ENCODE assay signal across 23 cellular contexts in the genomic region with DNA sequence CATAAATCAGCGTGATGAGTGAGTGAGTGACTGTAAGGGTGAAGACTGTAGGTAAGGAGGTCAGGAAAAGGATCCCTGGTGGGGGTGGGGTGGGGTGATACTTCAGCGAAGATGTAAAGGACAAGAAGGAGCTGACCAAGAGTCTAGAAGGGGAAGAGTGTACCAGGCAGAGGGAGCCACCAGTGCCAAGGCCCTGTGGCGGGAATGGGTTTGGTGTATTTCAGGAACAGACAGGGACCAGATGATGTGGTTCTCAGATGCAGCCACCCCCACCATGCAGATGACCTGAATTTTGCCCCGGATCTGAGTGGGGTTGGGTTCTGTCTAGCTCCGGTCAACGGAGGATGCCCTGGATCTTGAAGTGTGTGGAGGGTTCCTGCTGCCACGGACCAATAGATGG.
A peak's percentile ranks its signal among the peaks of the same experiment; 100 is the strongest.
DNase-seq lines count a peak whose midpoint lies in the region; ATAC-seq and TF ChIP-seq lines count a peak whose summit lies in the region.
"Had no signal": no experiment of that assay in that cellular context is flagged by ENCODE, and none has a peak within 500 bp of the region (broad histone marks: within the 10 kb centered on the region; RNA-seq: fewer than 3 reads in every experiment).

No MANE protein-coding gene starts in this region.

- DNase-seq in HL-60 (ENCODE audit: low read depth in 1 of 2, low spot score in 1 of 2) (no peak), putamen (ENCODE audit: low spot score) (no peak), brain microvascular endothelial cell (no peak)
- DNase-seq in stimulated activated naive B cell treated with anti-CD40 and anti-IgM and Interleukin-4, amounts not matched to agents 10 μg/mL and 1 μg/mL and 100 μg/mL, for 72 hours = no peak
- DNase-seq: 8988T; ACHN; C1 segment of cervical spinal cord; CD4-positive, alpha-beta memory T cell; CD4-positive, CD25-positive, alpha-beta regulatory T cell; CD8-positive, alpha-beta memory T cell; COR-L47; DMS 273 treated with DMSO at 0.1 percent for 48 hours; DMS153; DMS53; DMS79; DND-41; EL; GDM1 had no signal

- no peaks in the 10 kb centered on the region for H3K36me3 ChIP-seq in brain microvascular endothelial cell (replicated peaks)
- H3K36me3 ChIP-seq: BE2C, BLaER1 had no signal

- ATAC-seq in stimulated activated naive B cell treated with anti-CD40 and anti-IgM and Interleukin-4, amounts not matched to agents 10 μg/mL and 1 μg/mL and 100 μg/mL, for 72 hours (replicated peaks) = no peak
- ATAC-seq: GM12878 had no signal

- intact Hi-C loops in dendritic cell treated with granulocyte-macrophage colony-stimulating factor and Interleukin-4, amounts not matched to agents 40 ng/mL and 50 ng/mL, for 4 days (cut with micrococcal nuclease) = no loop called here

- TF ChIP-seq CTCF in HL-60 (IDR thresholded peaks at IDR 0.05; ENCODE audit: insufficient read depth, low read length) (no peak), brain microvascular endothelial cell (IDR thresholded peaks at IDR 0.05; ENCODE audit: low read depth, low read length, missing control alignments) (no peak)

- peak overlapping the region; percentile 96; the same call in 1 of the 2 replicates for H3K27ac ChIP-seq in HL-60 (replicated peaks)
- H3K27ac ChIP-seq in brain microvascular endothelial cell = no peak overlapping the region

- peak overlapping the region; percentile 65 for H3K27ac Mint-ChIP-seq in dendritic cell treated with granulocyte-macrophage colony-stimulating factor and Interleukin-4, amounts not matched to agents 40 ng/mL and 50 ng/mL, for 4 days
- no peak overlapping the region for H3K27ac Mint-ChIP-seq in stimulated activated naive B cell treated with anti-CD40 and anti-IgM and Interleukin-4, amounts not matched to agents 10 μg/mL and 1 μg/mL and 100 μg/mL, for 72 hours
- H3K27ac Mint-ChIP-seq: CD4-positive, alpha-beta memory T cell; CD4-positive, CD25-positive, alpha-beta regulatory T cell had no signal

- H3K27me3 ChIP-seq in HL-60 (ENCODE audit: insufficient read depth, poor library complexity, severe bottlenecking) = no peaks in the 10 kb centered on the region
- H3K27me3 ChIP-seq in brain microvascular endothelial cell (replicated peaks) = no peaks in the 10 kb centered on the region
- H3K27me3 ChIP-seq: BE2C, BLaER1 had no signal

- H3K36me3 Mint-ChIP-seq in dendritic cell treated with granulocyte-macrophage colony-stimulating factor and Interleukin-4, amounts not matched to agents 40 ng/mL and 50 ng/mL, for 4 days (ENCODE audit: low read depth) = no peaks in the 10 kb centered on the region
- no peaks in the 10 kb centered on the region for H3K36me3 Mint-ChIP-seq in stimulated activated naive B cell treated with anti-CD40 and anti-IgM and Interleukin-4, amounts not matched to agents 10 μg/mL and 1 μg/mL and 100 μg/mL, for 72 hours
- H3K36me3 Mint-ChIP-seq: CD14-positive monocyte; CD4-positive, CD25-positive, alpha-beta regulatory T cell had no signal

- H3K4me3 Mint-ChIP-seq in dendritic cell treated with granulocyte-macrophage colony-stimulating factor and Interleukin-4, amounts not matched to agents 40 ng/mL and 50 ng/mL, for 4 days = no peak overlapping the region
- H3K4me3 Mint-ChIP-seq in stimulated activated naive B cell treated with anti-CD40 and anti-IgM and Interleukin-4, amounts not matched to agents 10 μg/mL and 1 μg/mL and 100 μg/mL, for 72 hours = no peak overlapping the region
- H3K4me3 Mint-ChIP-seq: CD14-positive monocyte; CD4-positive, CD25-positive, alpha-beta regulatory T cell; CD8-positive, alpha-beta memory T cell had no signal

- H3K27me3 Mint-ChIP-seq in dendritic cell treated with granulocyte-macrophage colony-stimulating factor and Interleukin-4, amounts not matched to agents 40 ng/mL and 50 ng/mL, for 4 days = no peaks in the 10 kb centered on the region
- peaks cover 18 to 19% of the 10 kb centered on the region in 2 donors for H3K27me3 Mint-ChIP-seq in stimulated activated naive B cell treated with anti-CD40 and anti-IgM and Interleukin-4, amounts not matched to agents 10 μg/mL and 1 μg/mL and 100 μg/mL, for 72 hours

- in situ Hi-C loops in brain microvascular endothelial cell (cut with HindIII; ENCODE audit: low pct_ligation_motif_present, low sequenced_read_pairs) = no loop called here

- H3K9me3 Mint-ChIP-seq in dendritic cell treated with granulocyte-macrophage colony-stimulating factor and Interleukin-4, amounts not matched to agents 40 ng/mL and 50 ng/mL, for 4 days = no peaks in the 10 kb centered on the region
- H3K9me3 Mint-ChIP-seq in stimulated activated naive B cell treated with anti-CD40 and anti-IgM and Interleukin-4, amounts not matched to agents 10 μg/mL and 1 μg/mL and 100 μg/mL, for 72 hours = peaks cover 2 to 4% of the 10 kb centered on the region in 2 donors

- H3K4me3 ChIP-seq in HL-60 (replicated peaks; ENCODE audit: insufficient read depth, low read length) (no peak overlapping the region), brain microvascular endothelial cell (ENCODE audit: low read depth, low read length) (no peak overlapping the region)
- H3K4me3 ChIP-seq: BLaER1, GM12878 had no signal

- H3K4me1 Mint-ChIP-seq in dendritic cell treated with granulocyte-macrophage colony-stimulating factor and Interleukin-4, amounts not matched to agents 40 ng/mL and 50 ng/mL, for 4 days (ENCODE audit: low read depth) = peaks cover 59% of the 10 kb centered on the region
- H3K4me1 Mint-ChIP-seq in stimulated activated naive B cell treated with anti-CD40 and anti-IgM and Interleukin-4, amounts not matched to agents 10 μg/mL and 1 μg/mL and 100 μg/mL, for 72 hours = peaks cover 3% of the 10 kb centered on the region in 2 donors
